ENCODE assay signal across 26 cellular contexts in genomic region chr2:241855888-241856422, GRCh38. TPM values are rescaled to one million over a fixed set of nuclear protein-coding genes. Genes with fewer than 3 reads are reported as not detected.
DNase-seq lines count a peak whose midpoint lies in the region; ATAC-seq lines count a peak whose summit lies in the region.
"Had no signal": no experiment of that assay in that cellular context is flagged by ENCODE, and none has a peak within 500 bp of the region (broad histone marks: within the 10 kb centered on the region; RNA-seq: fewer than 3 reads in every experiment).

No MANE protein-coding gene starts in this region.

- H3K4me3 Mint-ChIP-seq in activated T-cell treated with anti-CD3 and anti-CD28 coated beads, Interleukin-2, amount 50 U/mL, for 24 hours = peak overlapping the region; percentile 88
- peak overlapping the region; percentile 43 to 92 (median 66) for H3K4me3 Mint-ChIP-seq in CD4-positive, CD25-positive, alpha-beta regulatory T cell
- H3K4me3 Mint-ChIP-seq in activated naive CD8-positive, alpha-beta T cell treated with anti-CD3 and anti-CD28 coated beads, Interleukin-2, amount 50 U/mL, for 24 hours = peak overlapping the region; percentile 87
- H3K4me3 Mint-ChIP-seq: immature natural killer cell had no signal

- peaks cover 44% of the 10 kb centered on the region for H3K4me1 ChIP-seq in CD4-positive, CD25-positive, alpha-beta regulatory T cell (ENCODE audit: control insufficient read depth, insufficient read depth, low read length, poor library complexity, severe bottlenecking)
- H3K4me1 ChIP-seq: HAP-1 had no signal

- no peak overlapping the region for H3K4me3 ChIP-seq in CD4-positive, CD25-positive, alpha-beta regulatory T cell (ENCODE audit: low read depth, low read length)
- H3K4me3 ChIP-seq: HAP-1, left lung, PC-9, upper lobe of right lung had no signal

- no peaks in the 10 kb centered on the region for H3K9me3 Mint-ChIP-seq in activated T-cell treated with anti-CD3 and anti-CD28 coated beads, Interleukin-2, amount 50 U/mL, for 24 hours
- H3K9me3 Mint-ChIP-seq in CD4-positive, CD25-positive, alpha-beta regulatory T cell = peaks cover 0 to under 1% (median 0%) of the 10 kb centered on the region in 7 donors
- H3K9me3 Mint-ChIP-seq in activated naive CD8-positive, alpha-beta T cell treated with anti-CD3 and anti-CD28 coated beads, Interleukin-2, amount 50 U/mL, for 24 hours = no peaks in the 10 kb centered on the region
- H3K9me3 Mint-ChIP-seq: activated naive CD4-positive, alpha-beta T cell treated with anti-CD3 and anti-CD28 coated beads, Interleukin-2, amount 50 U/mL, for 72 hours; immature natural killer cell had no signal

- H3K27ac ChIP-seq in CD4-positive, CD25-positive, alpha-beta regulatory T cell (ENCODE audit: insufficient read depth, low read length, poor library complexity, severe bottlenecking) = no peak overlapping the region
- H3K27ac ChIP-seq: C4-2B, left lung, neutrophil, PC-9, upper lobe of right lung, WERI-Rb-1 had no signal

- H3K27ac Mint-ChIP-seq in activated T-cell treated with anti-CD3 and anti-CD28 coated beads, Interleukin-2, amount 50 U/mL, for 24 hours = peak overlapping the region; percentile 47
- H3K27ac Mint-ChIP-seq in CD4-positive, CD25-positive, alpha-beta regulatory T cell = peak overlapping the region in 2 of 3 donors; percentile 44 to 55
- no peak overlapping the region for H3K27ac Mint-ChIP-seq in activated naive CD8-positive, alpha-beta T cell treated with anti-CD3 and anti-CD28 coated beads, Interleukin-2, amount 50 U/mL, for 24 hours

- peaks cover 52% of the 10 kb centered on the region for H3K36me3 Mint-ChIP-seq in activated T-cell treated with anti-CD3 and anti-CD28 coated beads, Interleukin-2, amount 50 U/mL, for 24 hours (ENCODE audit: low read depth)
- no peaks in the 10 kb centered on the region for H3K36me3 Mint-ChIP-seq in CD4-positive, CD25-positive, alpha-beta regulatory T cell
- H3K36me3 Mint-ChIP-seq in activated naive CD8-positive, alpha-beta T cell treated with anti-CD3 and anti-CD28 coated beads, Interleukin-2, amount 50 U/mL, for 24 hours (ENCODE audit: low read depth) = peaks cover 14% of the 10 kb centered on the region
- H3K36me3 Mint-ChIP-seq: immature natural killer cell had no signal

- peak; percentile 29 for DNase-seq in activated T-cell treated with anti-CD3 and anti-CD28 coated beads, Interleukin-2, amount 50 U/mL, for 24 hours
- DNase-seq in activated T-cell treated with anti-CD3 and anti-CD28 coated beads, Interleukin-2, amount 50 U/mL, for 48 hours = no peak
- no peak for DNase-seq in CD4-positive, CD25-positive, alpha-beta regulatory T cell
- no peak for DNase-seq in activated naive CD8-positive, alpha-beta T cell treated with anti-CD3 and anti-CD28 coated beads, Interleukin-2, amount 50 U/mL, for 24 hours
- peak; percentile 61 for DNase-seq in posterior vena cava (ENCODE audit: low spot score)
- DNase-seq: ACHN; activated CD4-positive, alpha-beta T cell treated with anti-CD3 and anti-CD28 coated beads, Interleukin-2, amount 50 U/mL, for 48 hours; cerebellar nuclear complex; DMS153; immature natural killer cell; NCI-H1105 treated with DMSO at 0.1 percent for 48 hours; NCI-H2029 treated with DMSO at 0.1 percent for 48 hours; PC-9; T-helper 2 cell; WERI-Rb-1 had no signal

- H3K27me3 Mint-ChIP-seq in activated T-cell treated with anti-CD3 and anti-CD28 coated beads, Interleukin-2, amount 50 U/mL, for 24 hours = no peaks in the 10 kb centered on the region
- no peaks in the 10 kb centered on the region for H3K27me3 Mint-ChIP-seq in CD4-positive, CD25-positive, alpha-beta regulatory T cell
- H3K27me3 Mint-ChIP-seq in activated naive CD8-positive, alpha-beta T cell treated with anti-CD3 and anti-CD28 coated beads, Interleukin-2, amount 50 U/mL, for 24 hours = no peaks in the 10 kb centered on the region

- H3K4me1 Mint-ChIP-seq in activated T-cell treated with anti-CD3 and anti-CD28 coated beads, Interleukin-2, amount 50 U/mL, for 24 hours (ENCODE audit: low read depth) = peaks cover 38% of the 10 kb centered on the region
- peaks cover 3 to 29% (median 16%) of the 10 kb centered on the region in 4 donors for H3K4me1 Mint-ChIP-seq in CD4-positive, CD25-positive, alpha-beta regulatory T cell
- H3K4me1 Mint-ChIP-seq in activated naive CD8-positive, alpha-beta T cell treated with anti-CD3 and anti-CD28 coated beads, Interleukin-2, amount 50 U/mL, for 24 hours = peaks cover 27% of the 10 kb centered on the region

- H3K27me3 ChIP-seq in CD4-positive, CD25-positive, alpha-beta regulatory T cell (ENCODE audit: control insufficient read depth, insufficient read depth, low read length) = no peaks in the 10 kb centered on the region

- H3K9me3 ChIP-seq in CD4-positive, CD25-positive, alpha-beta regulatory T cell (ENCODE audit: control insufficient read depth in 2 of 2, low read length in 2 of 2) = no peaks in the 10 kb centered on the region
- H3K9me3 ChIP-seq: HAP-1, left lung, neutrophil, upper lobe of right lung had no signal

- intact Hi-C loops in posterior vena cava (cut with DNase I) = no loop called here

- ATAC-seq in CD4-positive, CD25-positive, alpha-beta regulatory T cell (ENCODE audit: low read depth in 2 of 2) = no peak
- no peak for ATAC-seq in activated naive CD8-positive, alpha-beta T cell treated with anti-CD3 and anti-CD28 coated beads, Interleukin-2, amount 50 U/mL, for 24 hours
- ATAC-seq in HG03521 (IDR thresholded peaks at IDR 0.05; ENCODE audit: unreplicated experiment) (no peak), HG02798 (IDR thresholded peaks at IDR 0.05; ENCODE audit: poor library complexity, unreplicated experiment) (no peak), GM21360 (IDR thresholded peaks at IDR 0.05; ENCODE audit: unreplicated experiment) (no peak)
- ATAC-seq: activated naive CD4-positive, alpha-beta T cell treated with anti-CD3 and anti-CD28 coated beads, Interleukin-2, amount 50 U/mL, for 72 hours; left lung; upper lobe of right lung had no signal

- no peaks in the 10 kb centered on the region for H3K36me3 ChIP-seq in CD4-positive, CD25-positive, alpha-beta regulatory T cell (ENCODE audit: control insufficient read depth, insufficient read depth, low read length)
- H3K36me3 ChIP-seq: HAP-1, left lung, neutrophil, upper lobe of right lung, WERI-Rb-1 had no signal

RNA-seq across cellular contexts. Expression of gene PDCD1, which starts 2.7 kb away (rescaled TPM):
- 12.3 TPM for total RNA-seq in CD4-positive, CD25-positive, alpha-beta regulatory T cell
- polyA plus RNA-seq in CD4-positive, CD25-positive, alpha-beta regulatory T cell = 1 to 10 TPM; 6.0 to 8.6 (median 6.6) TPM
- under 1 TPM in 1 of 2 donors, not detected in 1; 0.38 TPM for total RNA-seq in posterior vena cava
- total RNA-seq: fibroblast of villous mesenchyme, PC-9 had no signal

RNA-seq across cellular contexts. Expression of gene RTP5, which starts 13.6 kb away (rescaled TPM):
- total RNA-seq in CD4-positive, CD25-positive, alpha-beta regulatory T cell = 0.44 TPM
- polyA plus RNA-seq in CD4-positive, CD25-positive, alpha-beta regulatory T cell = not detected
- total RNA-seq in posterior vena cava = under 1 TPM in 1 of 2 donors, not detected in 1; 0.10 TPM
- total RNA-seq: epithelial cell of proximal tubule, fibroblast of villous mesenchyme, PC-9, upper lobe of right lung had no signal
- polyA plus RNA-seq: immature natural killer cell had no signal

RNA-seq across cellular contexts. Expression of gene NEU4, which starts 47.0 kb away (rescaled TPM):
- total RNA-seq in CD4-positive, CD25-positive, alpha-beta regulatory T cell = 3.8 TPM
- polyA plus RNA-seq in CD4-positive, CD25-positive, alpha-beta regulatory T cell = under 1 TPM in 2 of 4 donors, not detected in 2; 0.16 to 0.67 TPM
- total RNA-seq in posterior vena cava = under 1 TPM in 1 of 2 donors, not detected in 1; 0.38 TPM
- total RNA-seq: epithelial cell of proximal tubule, fibroblast of villous mesenchyme had no signal
- polyA plus RNA-seq: immature natural killer cell had no signal

Comparison
In these comparisons a context has a peak if more than half of its experiments do, and no peak if none do; other contexts are left out.
1. DNase-seq: peak in activated T-cell treated with anti-CD3 and anti-CD28 coated beads, Interleukin-2, amount 50 U/mL, for 24 hours (single experiment) and posterior vena cava (single experiment); none in activated T-cell treated with anti-CD3 and anti-CD28 coated beads, Interleukin-2, amount 50 U/mL, for 48 hours (0 of 2), CD4-positive, CD25-positive, alpha-beta regulatory T cell (0 of 3) and activated naive CD8-positive, alpha-beta T cell treated with anti-CD3 and anti-CD28 coated beads, Interleukin-2, amount 50 U/mL, for 24 hours (single experiment).
2. Peak in every context shown above with its lines, with median percentiles within 50 percentile points of each other: H3K4me3 Mint-ChIP-seq.